Comparison of ENCODE assay signal across 21 cellular contexts in genomic region chr3:89876116-89876515, GRCh38.
"Had no signal": no experiment of that assay in that cellular context is flagged by ENCODE, and none has a peak within 500 bp of the region (broad histone marks: within the 10 kb centered on the region; RNA-seq: fewer than 3 reads in every experiment).

No MANE protein-coding gene starts in this region.

- H3K27me3 ChIP-seq: colonic mucosa, esophagus muscularis mucosa, foreskin keratinocyte, gastroesophageal sphincter, heart left ventricle, hepatocyte, left lung had no signal

- ATAC-seq: foreskin keratinocyte, gastroesophageal sphincter, heart left ventricle, left cardiac atrium, left lung, left ventricle myocardium superior, lower lobe of right lung had no signal

- H2AFZ ChIP-seq: hepatocyte had no signal

- H3K4me3 Mint-ChIP-seq: dendritic cell treated with granulocyte-macrophage colony-stimulating factor and Interleukin-4, amounts not matched to agents 40 ng/mL and 50 ng/mL, for 4 days; immature natural killer cell had no signal

- H3K4me1 ChIP-seq: colonic mucosa, esophagus muscularis mucosa, foreskin keratinocyte, gastroesophageal sphincter, heart left ventricle, left lung, lower lobe of right lung had no signal

- H3K27me3 Mint-ChIP-seq: dendritic cell treated with granulocyte-macrophage colony-stimulating factor and Interleukin-4, amounts not matched to agents 40 ng/mL and 50 ng/mL, for 4 days had no signal

- H3K4me3 ChIP-seq: colonic mucosa, esophagus muscularis mucosa, gastroesophageal sphincter, heart left ventricle, hepatocyte, left lung, lower lobe of right lung had no signal

- H3K4me2 ChIP-seq: hepatocyte had no signal

- DNase-seq: colonic mucosa; cortex of kidney; effector CD4-positive, alpha-beta T cell; effector memory CD4-positive, alpha-beta T cell; foreskin keratinocyte; heart left ventricle; hypothalamus; immature natural killer cell; islet precursor cell; left cardiac atrium; left lung; left ventricle myocardium superior; lower lobe of right lung; mesendoderm; midbrain had no signal

- H3K9me3 ChIP-seq: colonic mucosa, esophagus muscularis mucosa, gastroesophageal sphincter, lower lobe of right lung had no signal

- H3K27ac Mint-ChIP-seq: dendritic cell treated with granulocyte-macrophage colony-stimulating factor and Interleukin-4, amounts not matched to agents 40 ng/mL and 50 ng/mL, for 4 days; immature natural killer cell had no signal

- H3K4me1 Mint-ChIP-seq: immature natural killer cell had no signal

- H3K27ac ChIP-seq: colonic mucosa, esophagus muscularis mucosa, foreskin keratinocyte, gastroesophageal sphincter, heart left ventricle, hepatocyte, left lung, lower lobe of right lung had no signal

- H3K36me3 ChIP-seq: colonic mucosa, esophagus muscularis mucosa, gastroesophageal sphincter, heart left ventricle, left lung, lower lobe of right lung had no signal

- FAIRE-seq: endothelial cell of umbilical vein, frontal cortex had no signal
